ENCODE assay signal across 8 cellular contexts in the genomic region with DNA sequence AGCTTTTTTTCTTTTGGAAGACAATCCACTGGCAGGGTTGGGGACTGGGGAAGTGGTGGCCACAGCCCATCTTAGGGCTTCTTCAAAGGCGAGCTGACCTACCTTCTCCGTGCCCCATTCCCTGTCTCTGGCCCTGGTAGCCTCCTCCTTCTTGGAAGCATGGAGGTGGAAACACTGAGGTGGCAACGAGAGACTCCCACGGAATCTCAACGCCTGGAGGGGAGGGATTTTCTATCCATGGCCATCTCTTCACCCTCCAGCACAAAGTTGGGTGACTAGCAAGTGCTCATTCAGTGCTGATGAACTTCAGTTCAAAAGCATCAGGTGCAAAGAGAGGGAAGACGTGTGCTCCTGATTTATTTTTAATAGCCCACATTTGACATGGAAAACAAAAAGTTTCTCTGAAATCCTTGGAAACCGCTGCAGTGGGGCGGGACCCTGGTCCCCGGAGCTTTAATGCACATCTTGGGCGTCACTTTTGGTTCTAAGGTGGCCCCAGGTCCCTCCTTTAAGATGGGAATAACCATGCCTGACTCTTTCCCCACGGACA. TPM values are rescaled to one million over a fixed set of nuclear protein-coding genes. Genes with fewer than 3 reads are reported as not detected.
DNase-seq lines count a peak whose midpoint lies in the region; ATAC-seq and TF ChIP-seq lines count a peak whose summit lies in the region.

No MANE protein-coding gene starts in this region.

- H3K27me3 ChIP-seq in esophagus squamous epithelium (peaks cover 0 to 5% (median 0%) of the 10 kb centered on the region in 4 donors), trophoblast cell (ENCODE audit: insufficient read depth, low read length) (no peaks in the 10 kb centered on the region)

- H3K9me3 ChIP-seq in esophagus squamous epithelium (no peaks in the 10 kb centered on the region), trophoblast cell (ENCODE audit: insufficient read depth, low read depth, low read length) (peaks cover 3% of the 10 kb centered on the region)

- peak overlapping the region; percentile 87 for H4K12ac ChIP-seq in trophoblast cell (ENCODE audit: low read depth, low read length)

- H3K4me1 ChIP-seq in esophagus squamous epithelium (peaks cover 6 to 33% (median 18%) of the 10 kb centered on the region in 3 donors), trophoblast cell (ENCODE audit: control insufficient read depth in 1 of 2, insufficient read depth in 2 of 2, low read length in 2 of 2) (peaks cover 10 to 14% of the 10 kb centered on the region in 2 experiments)

- peak overlapping the region; percentile 63 for H4K91ac ChIP-seq in trophoblast cell (ENCODE audit: low read depth, low read length)

- peak overlapping the region; percentile 59 for H2AFZ ChIP-seq in trophoblast cell (ENCODE audit: insufficient read depth, low read length, poor library complexity)

- H3K18ac ChIP-seq in trophoblast cell (ENCODE audit: low read length) = peak overlapping the region; percentile 2

- peak overlapping the region; percentile 52 for H4K8ac ChIP-seq in trophoblast cell (ENCODE audit: low read depth, low read length)

- ATAC-seq in HG03378 (IDR thresholded peaks at IDR 0.05; ENCODE audit: unreplicated experiment) (no peak), HG03039 (IDR thresholded peaks at IDR 0.05; ENCODE audit: unreplicated experiment) (no peak)

- H3K9ac ChIP-seq in trophoblast cell (ENCODE audit: low read length) = peak overlapping the region; percentile 96

- H3K4ac ChIP-seq in trophoblast cell (ENCODE audit: low read depth, low read length) = no peak overlapping the region

- H2BK120ac ChIP-seq in trophoblast cell (ENCODE audit: insufficient read depth, low read length, poor library complexity) = no peak overlapping the region

- peak; percentile 28 for DNase-seq in RKO (ENCODE audit: low spot score)
- DNase-seq in esophagus squamous epithelium (lab: John Stamatoyannopoulos, UW) = no peak
- DNase-seq in trophoblast cell = no peak
- DNase-seq in stimulated activated CD4-positive, alpha-beta T cell treated with anti-CD3 and anti-CD28 coated beads, Interleukin-4, amount 100 ng/mL, for 4 hours = no peak
- no peak for DNase-seq in DMS79 treated with DMSO at 0.1 percent for 48 hours (lab: John Stamatoyannopoulos, UW)

- peak overlapping the region; percentile 12 for H3K14ac ChIP-seq in trophoblast cell (ENCODE audit: low read length)

- H2AK5ac ChIP-seq in trophoblast cell (ENCODE audit: low read length) = no peak overlapping the region

- H3K4me2 ChIP-seq in trophoblast cell (ENCODE audit: low read length) = peak overlapping the region; percentile 97

- peaks cover 4% of the 10 kb centered on the region for H3K79me2 ChIP-seq in trophoblast cell (ENCODE audit: control insufficient read depth, insufficient read depth, low read length, poor library complexity)

- no peak overlapping the region for H3K23ac ChIP-seq in trophoblast cell (ENCODE audit: low read length)

- no peak for TF ChIP-seq CTCF in esophagus squamous epithelium (IDR thresholded peaks at IDR 0.05)

- peak overlapping the region; percentile 67 for H3K4me3 ChIP-seq in GM08714 (ENCODE audit: low read length)
- peak overlapping the region; percentile 54 to 84 (median 76) for H3K4me3 ChIP-seq in esophagus squamous epithelium
- H3K4me3 ChIP-seq in trophoblast cell (ENCODE audit: low read depth, low read length) = peak overlapping the region; percentile 86

- 24 to 25% methylated on average over 7 to 10 of the region's 11 CpGs for WGBS in esophagus squamous epithelium, 2 donors
- no CpG with 5 or more reads among the region's 11 CpGs for WGBS in trophoblast cell (ENCODE audit: extremely low coverage, insufficient coverage, insufficient read length)

- intact Hi-C loops in esophagus squamous epithelium (cut with DNase I) = no loop called here

- no peak for TF ChIP-seq POLR2A in esophagus squamous epithelium (IDR thresholded peaks at IDR 0.05)

- H3K36me3 ChIP-seq in esophagus squamous epithelium = no peaks in the 10 kb centered on the region
- H3K36me3 ChIP-seq in trophoblast cell (ENCODE audit: control insufficient read depth in 1 of 2, insufficient read depth in 2 of 2, low read length in 2 of 2) = peaks cover 0 to 2% of the 10 kb centered on the region in 2 experiments

- no peak overlapping the region for H2BK5ac ChIP-seq in trophoblast cell (ENCODE audit: low read depth, low read length, poor library complexity)

- peak overlapping the region in 3 of 4 donors; percentile 10 to 71 (median 50) for H3K27ac ChIP-seq in esophagus squamous epithelium
- no peak overlapping the region for H3K27ac ChIP-seq in trophoblast cell (ENCODE audit: low read depth, low read length)

- H2BK12ac ChIP-seq in trophoblast cell (ENCODE audit: low read length) = no peak overlapping the region

- H3K79me1 ChIP-seq in trophoblast cell (ENCODE audit: low read length) = peaks cover 7% of the 10 kb centered on the region

RNA-seq across cellular contexts. Expression of a gene that starts 0.6 kb away (rescaled TPM):
- total RNA-seq in esophagus squamous epithelium = 10 to 100 TPM in 1 of 4 donors, 1 to 10 TPM in 3; 2.1 to 13.9 (median 3.9) TPM
- 11.6 and 12.5 TPM in 2 replicates for polyA plus RNA-seq in trophoblast cell (2013)
